Comparison of ENCODE assay signal across 10 cellular contexts in genomic region chr1:27539901-27540861, GRCh38. TPM values are rescaled to one million over a fixed set of nuclear protein-coding genes. Genes with fewer than 3 reads are reported as not detected.
DNase-seq lines count a peak whose midpoint lies in the region; ATAC-seq and TF ChIP-seq lines count a peak whose summit lies in the region.
"Had no signal": no experiment of that assay in that cellular context is flagged by ENCODE, and none has a peak within 500 bp of the region (broad histone marks: within the 10 kb centered on the region; RNA-seq: fewer than 3 reads in every experiment).

No MANE protein-coding gene starts in this region.

- intact Hi-C loops in left ventricle myocardium inferior (cut with micrococcal nuclease), result no loop called here
- intact Hi-C loops in left cardiac atrium (cut with DNase I), result no loop called here
- intact Hi-C loops in vagina (cut with DNase I), result no loop called here

- H3K27me3 ChIP-seq in left ventricle myocardium inferior (ENCODE audit: low read depth), result no peaks in the 10 kb centered on the region
- no peaks in the 10 kb centered on the region for H3K27me3 ChIP-seq in kidney epithelial cell (ENCODE audit: control insufficient read depth, insufficient read depth, low read length)
- H3K27me3 ChIP-seq in vagina, result no peaks in the 10 kb centered on the region

- H3K36me3 ChIP-seq in left ventricle myocardium inferior (peaks cover under 1% of the 10 kb centered on the region), kidney epithelial cell (ENCODE audit: control insufficient read depth, insufficient read depth, low read length) (no peaks in the 10 kb centered on the region), vagina (no peaks in the 10 kb centered on the region)

- DNase-seq in left ventricle myocardium inferior, result no peak
- DNase-seq in left cardiac atrium, result no peak
- peak; percentile 91 for DNase-seq in amniotic stem cell (lab: John Stamatoyannopoulos, UW)
- peak; percentile 81 for DNase-seq in kidney epithelial cell (ENCODE audit: low read depth)
- no peak for DNase-seq in vagina (ENCODE audit: extremely low spot score in 2 of 2)
- no peak for DNase-seq in T-helper 9 cell
- DNase-seq: DND-41 had no signal

- H3K27ac ChIP-seq in left ventricle myocardium inferior (replicated peaks), result peak overlapping the region; percentile 89
- H3K27ac ChIP-seq in vagina, result peak overlapping the region; percentile 99

- H3K4me1 ChIP-seq in left ventricle myocardium inferior (peaks cover 98% of the 10 kb centered on the region), vagina (peaks cover 98% of the 10 kb centered on the region)

- ATAC-seq in left cardiac atrium, result no peak
- ATAC-seq in HG02884 (IDR thresholded peaks at IDR 0.05; ENCODE audit: unreplicated experiment), result no peak
- ATAC-seq in GM21390 (IDR thresholded peaks at IDR 0.05; ENCODE audit: unreplicated experiment), result no peak

- H3K4me3 ChIP-seq in left ventricle myocardium inferior, result no peak overlapping the region
- no peak overlapping the region for H3K4me3 ChIP-seq in kidney epithelial cell (ENCODE audit: low read depth, low read length)
- H3K4me3 ChIP-seq in vagina, result no peak overlapping the region
- H3K4me3 ChIP-seq: SK-N-MC had no signal

- no peak for TF ChIP-seq POLR2A in vagina (IDR thresholded peaks at IDR 0.05)

- H3K9me3 ChIP-seq in left ventricle myocardium inferior (replicated peaks) (no peaks in the 10 kb centered on the region), vagina (no peaks in the 10 kb centered on the region)

- TF ChIP-seq CTCF in left ventricle myocardium inferior (IDR thresholded peaks at IDR 0.05; ENCODE audit: borderline replicate concordance), result no peak
- TF ChIP-seq CTCF in kidney epithelial cell (IDR thresholded peaks at IDR 0.05; ENCODE audit: insufficient read depth, low read length, poor library complexity, severe bottlenecking), result no peak
- TF ChIP-seq CTCF in vagina (IDR thresholded peaks at IDR 0.05), result no peak

RNA-seq across cellular contexts. Expression of gene WASF2, which starts 50.2 kb away (rescaled TPM):
- 51.2 TPM for total RNA-seq in left ventricle myocardium inferior
- total RNA-seq in left cardiac atrium, result 10 to 100 TPM; 71.8 to 77.4 TPM
- total RNA-seq in kidney epithelial cell, result 52.4 and 56.3 TPM in 2 replicates
- 58.9 TPM for total RNA-seq in vagina

Comparison
In these comparisons a context has a peak if more than half of its experiments do, and no peak if none do; other contexts are left out.
1. DNase-seq: peak in amniotic stem cell (single experiment) and kidney epithelial cell (single experiment); none in left ventricle myocardium inferior (single experiment), left cardiac atrium (single experiment), vagina (0 of 2) and T-helper 9 cell (single experiment).